8 cellular contexts compared by ENCODE assay signal in the genomic region with DNA sequence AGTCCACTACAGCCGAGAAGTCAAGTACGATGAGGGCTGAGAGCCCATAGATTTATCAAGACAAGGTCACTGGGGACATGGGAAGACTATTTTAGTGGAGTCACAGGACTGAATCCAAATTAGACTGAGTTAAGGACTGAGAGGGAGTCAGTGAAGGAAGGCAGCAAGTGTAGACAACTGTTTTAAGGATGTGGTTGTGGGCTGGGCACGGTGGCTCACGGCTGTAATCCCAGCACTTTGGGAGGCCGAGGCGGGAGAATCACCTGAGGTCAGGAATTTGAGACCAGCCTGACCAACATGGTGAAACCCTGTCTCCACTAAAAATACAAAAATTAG. TPM values are rescaled to one million over a fixed set of nuclear protein-coding genes. Genes with fewer than 3 reads are reported as not detected.
DNase-seq lines count a peak whose midpoint lies in the region; ATAC-seq and TF ChIP-seq lines count a peak whose summit lies in the region.
"Not testable (repeated sequence)": the region's sequence is repeated elsewhere in the genome, so short reads cannot be mapped to it uniquely, and the experiment has no call there.

No MANE protein-coding gene starts in this region.

- H3K9ac ChIP-seq in KMS-11, result not testable (repeated sequence)

- H2AFZ ChIP-seq in KMS-11 (ENCODE audit: low read depth), result not testable (repeated sequence)

- not testable (repeated sequence) for H3K27me3 ChIP-seq in KMS-11 (ENCODE audit: insufficient read depth, low read depth); right atrium auricular region; gastrocnemius medialis; thoracic aorta (replicated peaks; ENCODE audit: insufficient read depth)

- peak overlapping the region; percentile 66; the same call in 1 of the 2 replicates for H3K4me2 ChIP-seq in KMS-11

- H3K27me3 Mint-ChIP-seq in WTC11 (ENCODE audit: low read depth); endothelial cell (ENCODE audit: unreplicated experiment); nephron (ENCODE audit: low read depth): not testable (repeated sequence)

- H3K4me3 Mint-ChIP-seq in WTC11, nephron: not testable (repeated sequence)
- peak overlapping the region; percentile 38 for H3K4me3 Mint-ChIP-seq in endothelial cell (ENCODE audit: unreplicated experiment)

- CTCF ChIA-PET in WTC11 (lab: Charles Lee), result interaction anchor here (0.7 kb wide), 1 partner anchor 132 kb away, joined by 3 read pairs; no protein-coding TSS in a partner anchor

- H3K4me3 ChIP-seq in KMS-11 (IDR thresholded peaks at IDR 0.05; ENCODE audit: insufficient read depth, low read depth, low read length); right atrium auricular region; gastrocnemius medialis; thoracic aorta: not testable (repeated sequence)

- not testable (repeated sequence) for H3K36me3 ChIP-seq in KMS-11 (ENCODE audit: insufficient read depth); right atrium auricular region; gastrocnemius medialis; thoracic aorta

- POLR2A ChIA-PET in WTC11 (lab: Charles Lee), result not testable (repeated sequence)

- not testable (repeated sequence) for H3K9me3 Mint-ChIP-seq in WTC11; endothelial cell (ENCODE audit: unreplicated experiment); nephron

- H3K9me3 ChIP-seq in right atrium auricular region, gastrocnemius medialis, thoracic aorta: not testable (repeated sequence)

- DNase-seq in WTC11 (ENCODE audit: low spot score); endothelial cell (ENCODE audit: low spot score); right atrium auricular region (ENCODE audit: low spot score); gastrocnemius medialis; thoracic aorta (ENCODE audit: low spot score): not testable (repeated sequence)

- not testable (repeated sequence) for TF ChIP-seq CTCF in C4-2B (conservative IDR thresholded peaks at IDR 0.05); KMS-11 (conservative IDR thresholded peaks at IDR 0.05; ENCODE audit: low read depth, low read length); WTC11 (IDR thresholded peaks at IDR 0.05); endothelial cell (IDR thresholded peaks at IDR 0.05; ENCODE audit: unreplicated experiment); right atrium auricular region (IDR thresholded peaks at IDR 0.05); nephron (IDR thresholded peaks at IDR 0.05; ENCODE audit: unreplicated experiment in 3 of 3); gastrocnemius medialis (IDR thresholded peaks at IDR 0.05 in 4 of 5, conservative IDR thresholded peaks at IDR 0.05 in 1 of 5); thoracic aorta (IDR thresholded peaks at IDR 0.05)

- intact Hi-C loops in gastrocnemius medialis (cut with DNase I; ENCODE audit: low total_unique reads), result not testable (repeated sequence)

- H3K27ac Mint-ChIP-seq in WTC11, result peak overlapping the region; percentile 83
- H3K27ac Mint-ChIP-seq in endothelial cell (ENCODE audit: unreplicated experiment), result peak overlapping the region; percentile 78
- H3K27ac Mint-ChIP-seq in nephron, result peak overlapping the region in 2 of 3 experiments; percentile 66 to 87

- not testable (repeated sequence) for ATAC-seq in WTC11; gastrocnemius medialis; thoracic aorta (ENCODE audit: insufficient number of reproducible peaks, low FRiP score, low read depth)

- H3K4me1 Mint-ChIP-seq in WTC11 (peaks cover 41% of the 10 kb centered on the region), endothelial cell (ENCODE audit: unreplicated experiment) (peaks cover 40% of the 10 kb centered on the region), nephron (peaks cover 71% of the 10 kb centered on the region)

- H4K20me1 ChIP-seq in KMS-11 (ENCODE audit: insufficient read depth), result not testable (repeated sequence)

- H3K36me3 Mint-ChIP-seq in WTC11 (peaks cover 51% of the 10 kb centered on the region), endothelial cell (ENCODE audit: low read depth, unreplicated experiment) (peaks cover 19% of the 10 kb centered on the region)
- not testable (repeated sequence) for H3K36me3 Mint-ChIP-seq in nephron (ENCODE audit: low read depth)

- H3K27ac ChIP-seq in C4-2B, result peak overlapping the region; percentile 8
- H3K27ac ChIP-seq in KMS-11, result peak overlapping the region; percentile 97
- H3K27ac ChIP-seq in right atrium auricular region, result peak overlapping the region; percentile 92 to 95
- H3K27ac ChIP-seq in gastrocnemius medialis, result peak overlapping the region in 3 of 4 donors; percentile 81 to 93 (median 89)
- H3K27ac ChIP-seq in thoracic aorta, result peak overlapping the region; percentile 94 to 97

- in situ Hi-C loops in gastrocnemius medialis (cut with MboI; ENCODE audit: low sequenced_read_pairs in 4 of 4), result not testable (repeated sequence)

- H3K4me1 ChIP-seq in KMS-11 (ENCODE audit: low read depth, poor library complexity, severe bottlenecking), result peaks cover 97% of the 10 kb centered on the region
- peaks cover 0 to 82% of the 10 kb centered on the region in 2 donors for H3K4me1 ChIP-seq in right atrium auricular region
- H3K4me1 ChIP-seq in gastrocnemius medialis, result peaks cover 48 to 55% of the 10 kb centered on the region in 2 donors
- H3K4me1 ChIP-seq in thoracic aorta (ENCODE audit: control insufficient read depth in 1 of 2, low read depth in 2 of 2), result peaks cover 46 to 85% of the 10 kb centered on the region in 2 donors

- not testable (repeated sequence) for H3K79me2 ChIP-seq in KMS-11 (ENCODE audit: insufficient read depth, low read depth)

- TF ChIP-seq POLR2A in gastrocnemius medialis (IDR thresholded peaks at IDR 0.05), result not testable (repeated sequence)

RNA-seq across cellular contexts. Expression of a gene that starts 52.1 kb away (rescaled TPM):
- total RNA-seq in WTC11 (2021) (39.7 to 45.4 TPM (median 42.0 TPM) in 3 replicates), endothelial cell (ENCODE audit: unreplicated experiment) (27.1 TPM), right atrium auricular region (10 to 100 TPM in 1 of 2 donors, 1 to 10 TPM in 1; 6.6 to 14.3 TPM), gastrocnemius medialis (1 to 10 TPM; 2.2 to 7.6 (median 6.2) TPM), thoracic aorta (10 to 100 TPM; 20.8 to 29.6 TPM)

Comparison
In these comparisons a context has a peak if more than half of its experiments do, and no peak if none do; other contexts are left out.
1. H3K27ac ChIP-seq: peak in every context shown above with its lines; median percentile 97 in KMS-11; 96 in thoracic aorta; 94 in right atrium auricular region; 89 in gastrocnemius medialis; 8 in C4-2B.